Comparison of ENCODE assay signal across 9 cellular contexts in the genomic region with DNA sequence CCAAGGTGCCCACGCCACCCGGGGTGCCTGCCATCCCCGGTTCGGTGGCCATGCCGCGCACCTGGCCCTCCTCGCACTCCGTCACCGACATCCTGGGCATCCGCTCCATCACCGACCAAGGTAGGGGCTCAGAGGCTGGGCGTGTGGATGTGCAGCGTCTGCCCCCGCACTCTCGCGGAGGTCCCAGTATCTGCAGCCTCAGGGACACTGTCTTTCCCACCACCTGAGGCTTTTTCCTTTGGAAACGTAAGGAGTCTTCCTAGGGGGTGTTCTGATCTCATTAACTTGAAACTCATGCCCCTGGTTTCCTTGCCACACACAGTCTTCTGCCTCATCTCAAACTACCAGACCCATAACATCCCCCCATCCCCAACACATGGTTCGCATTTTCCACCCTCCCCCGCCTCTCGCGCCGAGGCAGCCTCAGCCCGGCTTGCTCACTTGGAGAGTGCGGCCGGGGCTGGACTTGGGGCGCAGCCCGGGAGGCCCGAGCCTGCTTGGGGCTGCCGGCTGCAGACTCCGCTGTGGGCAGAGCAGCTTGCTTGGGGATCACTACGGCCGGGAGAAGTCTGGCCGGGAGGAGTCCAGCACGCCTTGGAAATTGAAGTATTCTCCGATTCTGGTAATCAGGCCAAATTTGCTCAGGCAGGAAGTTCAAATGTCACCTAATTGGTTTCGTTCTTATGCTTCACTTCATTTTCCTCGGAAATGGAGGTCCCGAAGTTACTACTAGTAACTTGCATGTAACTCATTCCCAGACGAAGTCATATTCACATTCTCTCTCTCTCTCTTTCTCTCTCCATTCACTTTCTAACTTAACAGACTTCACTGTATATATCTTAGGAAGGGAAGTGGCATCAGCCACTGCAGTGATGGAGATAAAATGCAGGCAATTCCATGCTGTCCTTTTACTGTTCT. TPM values are rescaled to one million over a fixed set of nuclear protein-coding genes. Genes with fewer than 3 reads are reported as not detected.
A peak's percentile ranks its signal among the peaks of the same experiment; 100 is the strongest.
DNase-seq lines count a peak whose midpoint lies in the region; ATAC-seq, FAIRE-seq and TF ChIP-seq lines count a peak whose summit lies in the region.
"Had no signal": no experiment of that assay in that cellular context is flagged by ENCODE, and none has a peak within 500 bp of the region (broad histone marks: within the 10 kb centered on the region; RNA-seq: fewer than 3 reads in every experiment).

No MANE protein-coding gene starts in this region.

- H3K4me3 ChIP-seq in keratinocyte (ENCODE audit: control insufficient read depth in 2 of 3, extremely low read depth in 1 of 3, insufficient read depth in 2 of 3, low read depth in 1 of 3, low read length in 3 of 3) (peak overlapping the region in 2 of 3 experiments; percentile 44 to 63), tibial artery (peak overlapping the region; percentile 48 to 57)

- H2AFZ ChIP-seq in keratinocyte (ENCODE audit: control insufficient read depth, low read length) = no peak overlapping the region

- intact Hi-C loops in activated naive CD4-positive, alpha-beta T cell treated with anti-CD3 and anti-CD28 coated beads for 36 hours (cut with micrococcal nuclease) = loop anchor here (1.0 to 10.0 kb wide), 4 partner anchors 7 to 934 kb away; a partner anchor contains a TSS
- intact Hi-C loops in tibial artery (cut with DNase I; ENCODE audit: low total_unique reads) = no loop called here

- H3K4me1 Mint-ChIP-seq in activated naive CD4-positive, alpha-beta T cell treated with anti-CD3 and anti-CD28 coated beads for 36 hours (ENCODE audit: low read depth) = peaks cover 44% of the 10 kb centered on the region
- peaks cover 19% of the 10 kb centered on the region for H3K4me1 Mint-ChIP-seq in activated CD8-positive, alpha-beta T cell treated with anti-CD3 and anti-CD28 coated beads, Interleukin-2, amount 10 ng/mL, durations not matched to agents 7 days and 5 days (ENCODE audit: low read depth)

- no peaks in the 10 kb centered on the region for H3K9me3 Mint-ChIP-seq in activated naive CD4-positive, alpha-beta T cell treated with anti-CD3 and anti-CD28 coated beads for 36 hours
- H3K9me3 Mint-ChIP-seq in activated CD8-positive, alpha-beta T cell treated with anti-CD3 and anti-CD28 coated beads, Interleukin-2, amount 10 ng/mL, durations not matched to agents 7 days and 5 days (ENCODE audit: insufficient read depth) = peaks cover 5% of the 10 kb centered on the region

- no peak overlapping the region for H3K27ac Mint-ChIP-seq in activated naive CD4-positive, alpha-beta T cell treated with anti-CD3 and anti-CD28 coated beads for 36 hours
- H3K27ac Mint-ChIP-seq in activated CD8-positive, alpha-beta T cell treated with anti-CD3 and anti-CD28 coated beads, Interleukin-2, amount 10 ng/mL, durations not matched to agents 7 days and 5 days = peak overlapping the region; percentile 37

- H3K27me3 ChIP-seq in keratinocyte (ENCODE audit: control insufficient read depth, extremely low read depth, insufficient read depth, low read length) (peaks cover 64% of the 10 kb centered on the region), tibial artery (peaks cover 12 to 96% of the 10 kb centered on the region in 2 donors)

- H3K9me3 ChIP-seq in keratinocyte (ENCODE audit: control insufficient read depth, low read depth, low read length) (no peaks in the 10 kb centered on the region), tibial artery (no peaks in the 10 kb centered on the region)

- H3K4me1 ChIP-seq in keratinocyte (ENCODE audit: control insufficient read depth, extremely low read depth, insufficient read depth, low read length) (peaks cover 15% of the 10 kb centered on the region), tibial artery (peaks cover 0 to 44% (median 38%) of the 10 kb centered on the region in 4 donors)

- POLR2A ChIA-PET in activated CD8-positive, alpha-beta T cell treated with anti-CD3 and anti-CD28 coated beads, Interleukin-2, amount 10 ng/mL, durations not matched to agents 7 days and 5 days (lab: Charles Lee) = no interaction called here

- no peak for ATAC-seq in activated CD8-positive, alpha-beta T cell treated with anti-CD3 and anti-CD28 coated beads, Interleukin-2, amount 10 ng/mL, durations not matched to agents 7 days and 5 days
- ATAC-seq in GM19467 (IDR thresholded peaks at IDR 0.05; ENCODE audit: unreplicated experiment) = no peak

- peaks cover 84% of the 10 kb centered on the region for H3K27me3 Mint-ChIP-seq in activated naive CD4-positive, alpha-beta T cell treated with anti-CD3 and anti-CD28 coated beads for 36 hours (ENCODE audit: low read depth)
- H3K27me3 Mint-ChIP-seq in activated CD8-positive, alpha-beta T cell treated with anti-CD3 and anti-CD28 coated beads, Interleukin-2, amount 10 ng/mL, durations not matched to agents 7 days and 5 days (ENCODE audit: low read depth) = peaks cover 83% of the 10 kb centered on the region

- dilution Hi-C loops in keratinocyte (cut with MboI; ENCODE audit: extremely low pct_ligation_motif_present, low sequenced_read_pairs) = no loop called here

- no peak overlapping the region for H3K27ac ChIP-seq in keratinocyte (ENCODE audit: control insufficient read depth, insufficient read depth, low read length)
- peak overlapping the region; percentile 35 to 46 for H3K27ac ChIP-seq in tibial artery

- H4K20me1 ChIP-seq in keratinocyte (ENCODE audit: control insufficient read depth, extremely low read depth, insufficient read depth, low read length) = no peaks in the 10 kb centered on the region

- FAIRE-seq in keratinocyte (lab: Jason Lieb, UNC) = no peak
- FAIRE-seq: G401.6 had no signal

- H3K36me3 Mint-ChIP-seq in activated naive CD4-positive, alpha-beta T cell treated with anti-CD3 and anti-CD28 coated beads for 36 hours (ENCODE audit: low read depth) = no peaks in the 10 kb centered on the region
- peaks cover 22% of the 10 kb centered on the region for H3K36me3 Mint-ChIP-seq in activated CD8-positive, alpha-beta T cell treated with anti-CD3 and anti-CD28 coated beads, Interleukin-2, amount 10 ng/mL, durations not matched to agents 7 days and 5 days (ENCODE audit: low read depth)

- H3K9me1 ChIP-seq in keratinocyte (ENCODE audit: control insufficient read depth, extremely low read depth, insufficient read depth, low read length) = no peaks in the 10 kb centered on the region

- no peak for DNase-seq in activated naive CD4-positive, alpha-beta T cell treated with anti-CD3 and anti-CD28 coated beads for 36 hours
- DNase-seq in activated naive CD4-positive, alpha-beta T cell treated with Interleukin-2 at 50 U/mL for 16 hours = no peak
- no peak for DNase-seq in activated CD8-positive, alpha-beta T cell treated with anti-CD3 and anti-CD28 coated beads, Interleukin-2, amount 10 ng/mL, durations not matched to agents 7 days and 5 days
- DNase-seq in keratinocyte (ENCODE audit: low read depth, low spot score) = no peak
- DNase-seq in tibial artery = no peak
- no peak for DNase-seq in cortex of kidney (lab: John Stamatoyannopoulos, UW)
- no peak for DNase-seq in putamen (ENCODE audit: low spot score)

- peaks cover 0 to 2% of the 10 kb centered on the region in 2 experiments for H3K36me3 ChIP-seq in keratinocyte (ENCODE audit: control insufficient read depth in 2 of 2, extremely low read depth in 1 of 2, insufficient read depth in 2 of 2, low read length in 2 of 2)
- no peaks in the 10 kb centered on the region for H3K36me3 ChIP-seq in tibial artery

- no peak overlapping the region for H3K9ac ChIP-seq in keratinocyte (ENCODE audit: control insufficient read depth, extremely low read depth, insufficient read depth, low read length)

- H3K79me2 ChIP-seq in keratinocyte (ENCODE audit: control insufficient read depth, insufficient read depth, low read length) = no peaks in the 10 kb centered on the region

- TF ChIP-seq CTCF in keratinocyte (optimal IDR thresholded peaks at IDR 0.05 in 1 of 3, IDR thresholded peaks at IDR 0.05 in 1 of 3, conservative IDR thresholded peaks at IDR 0.05 in 1 of 3; ENCODE audit: extremely low read depth in 1 of 3, insufficient read depth in 2 of 3, low read length in 3 of 3) = no peak
- TF ChIP-seq CTCF in tibial artery (IDR thresholded peaks at IDR 0.05) = no peak

- CTCF ChIA-PET in activated naive CD4-positive, alpha-beta T cell treated with anti-CD3 and anti-CD28 coated beads for 36 hours (lab: Charles Lee) = no interaction called here
- CTCF ChIA-PET in activated CD8-positive, alpha-beta T cell treated with anti-CD3 and anti-CD28 coated beads, Interleukin-2, amount 10 ng/mL, durations not matched to agents 7 days and 5 days (lab: Charles Lee) = no interaction called here

- H3K4me3 Mint-ChIP-seq in activated naive CD4-positive, alpha-beta T cell treated with anti-CD3 and anti-CD28 coated beads for 36 hours = peak overlapping the region; percentile 21
- peak overlapping the region; percentile 45 for H3K4me3 Mint-ChIP-seq in activated CD8-positive, alpha-beta T cell treated with anti-CD3 and anti-CD28 coated beads, Interleukin-2, amount 10 ng/mL, durations not matched to agents 7 days and 5 days

- H3K4me2 ChIP-seq in keratinocyte (ENCODE audit: control insufficient read depth, extremely low read depth, insufficient read depth, low read depth, low read length) = peak overlapping the region; percentile 97

RNA-seq across cellular contexts. Expression of a gene that starts 2.0 kb away (rescaled TPM):
- total RNA-seq in activated naive CD4-positive, alpha-beta T cell treated with anti-CD3 and anti-CD28 coated beads for 36 hours = not detected
- not detected for total RNA-seq in activated CD8-positive, alpha-beta T cell treated with anti-CD3 and anti-CD28 coated beads, Interleukin-2, amount 10 ng/mL, durations not matched to agents 7 days and 5 days
- 1.1 to 1.3 TPM (median 1.2 TPM) in 3 replicates for polyA plus RNA-seq in keratinocyte
- polyA plus RNA-seq in keratinocyte (2011; ENCODE audit: low read depth) = 0.60 TPM
- polyA plus RNA-seq in keratinocyte (2011; cell fraction: cytosol; rRNA removed) = 1.1 and 1.5 TPM in 2 replicates
- 2.1 and 2.4 TPM in 2 replicates for polyA plus RNA-seq in keratinocyte (2011; cell fraction: nucleus; rRNA removed)
- 1.1 and 1.2 TPM in 2 replicates for polyA plus RNA-seq in keratinocyte (2012; ENCODE audit: low replicate concordance)
- polyA minus RNA-seq in keratinocyte = 1.5 to 2.3 TPM (median 2.0 TPM) in 3 replicates
- 2.7 TPM for polyA minus RNA-seq in keratinocyte (2011; cell fraction: cytosol; rRNA and poly(A)+ RNA removed)
- 1.7 and 2.2 TPM in 2 replicates for polyA minus RNA-seq in keratinocyte (2011; cell fraction: nucleus; rRNA and poly(A)+ RNA removed)
